8 cellular contexts compared by ENCODE assay signal in the genomic region with DNA sequence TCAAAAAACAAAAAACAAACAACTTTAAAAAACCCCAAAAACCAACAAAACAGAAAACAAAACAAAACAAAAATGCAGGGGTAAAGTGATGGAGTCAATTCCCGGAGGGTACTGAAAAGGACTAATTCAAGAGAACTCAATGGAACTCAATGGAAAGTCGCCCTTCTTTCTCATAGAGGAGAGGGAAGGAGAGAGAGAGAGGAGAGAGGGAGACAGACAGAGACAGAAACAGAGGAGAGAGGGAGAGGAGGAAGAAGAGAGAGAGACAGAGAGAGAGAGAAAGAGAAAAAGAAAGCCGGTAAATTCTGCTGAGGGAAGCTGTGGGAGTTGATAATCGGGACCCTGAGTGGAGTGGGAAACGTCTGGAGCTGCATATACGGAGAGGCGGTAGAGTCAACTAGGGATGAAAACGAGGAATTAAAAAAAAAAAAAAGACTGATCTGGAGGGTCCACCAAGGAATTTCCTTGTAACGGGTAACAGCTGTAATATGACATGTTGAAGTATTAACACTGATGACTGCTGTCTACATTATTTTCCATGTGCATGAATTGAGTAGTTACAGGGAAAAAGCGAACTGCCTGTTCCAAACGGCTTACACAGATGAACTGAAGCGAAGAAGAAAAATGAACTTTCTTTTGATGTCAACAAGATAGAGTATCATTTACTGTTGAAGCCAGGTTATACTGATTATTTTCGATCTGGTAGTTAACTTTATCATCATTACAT. TPM values are rescaled to one million over a fixed set of nuclear protein-coding genes. Genes with fewer than 3 reads are reported as not detected.
A peak's percentile ranks its signal among the peaks of the same experiment; 100 is the strongest.
DNase-seq lines count a peak whose midpoint lies in the region; ATAC-seq and TF ChIP-seq lines count a peak whose summit lies in the region.

No MANE protein-coding gene starts in this region.

- H3K36me3 ChIP-seq in esophagus muscularis mucosa (no peaks in the 10 kb centered on the region), trophoblast cell (ENCODE audit: control insufficient read depth in 1 of 2, insufficient read depth in 2 of 2, low read length in 2 of 2) (no peaks in the 10 kb centered on the region)

- H2AFZ ChIP-seq in trophoblast cell (ENCODE audit: insufficient read depth, low read length, poor library complexity) = no peak overlapping the region

- intact Hi-C loops in esophagus muscularis mucosa (cut with DNase I) = no loop called here

- no peak overlapping the region for H3K18ac ChIP-seq in trophoblast cell (ENCODE audit: low read length)

- peak overlapping the region; percentile 58 to 63 (median 60) for H3K4me3 ChIP-seq in esophagus muscularis mucosa
- no peak overlapping the region for H3K4me3 ChIP-seq in trophoblast cell (ENCODE audit: low read depth, low read length)

- no peaks in the 10 kb centered on the region for H3K27me3 ChIP-seq in esophagus muscularis mucosa
- H3K27me3 ChIP-seq in trophoblast cell (ENCODE audit: insufficient read depth, low read length) = no peaks in the 10 kb centered on the region

- no peak overlapping the region for H4K8ac ChIP-seq in trophoblast cell (ENCODE audit: low read depth, low read length)

- no peak for TF ChIP-seq CTCF in esophagus muscularis mucosa (IDR thresholded peaks at IDR 0.05)

- no peak overlapping the region for H3K14ac ChIP-seq in trophoblast cell (ENCODE audit: low read length)

- no peak for ATAC-seq in HG03139 (IDR thresholded peaks at IDR 0.05; ENCODE audit: unreplicated experiment)
- no peak for ATAC-seq in HG03175 (IDR thresholded peaks at IDR 0.05; ENCODE audit: unreplicated experiment)

- POLR2A ChIA-PET in HEK293T (lab: Yijun Ruan, JAX) = interaction anchor here (1.8 to 3.1 kb wide), 2 partner anchors 10 to 146 kb away, joined by 11 to 15 read pairs; a partner anchor contains a TSS

- TF ChIP-seq EP300 in esophagus muscularis mucosa (IDR thresholded peaks at IDR 0.05) = no peak

- no peak overlapping the region for H3K9ac ChIP-seq in trophoblast cell (ENCODE audit: low read length)

- no peak overlapping the region for H3K4ac ChIP-seq in trophoblast cell (ENCODE audit: low read depth, low read length)

- H2BK12ac ChIP-seq in trophoblast cell (ENCODE audit: low read length) = no peak overlapping the region

- H3K79me1 ChIP-seq in trophoblast cell (ENCODE audit: low read length) = peaks cover 11% of the 10 kb centered on the region

- H3K27ac ChIP-seq in esophagus muscularis mucosa (replicated peaks in 1 of 4) = peak overlapping the region; percentile 86 to 94 (median 90)
- H3K27ac ChIP-seq in trophoblast cell (ENCODE audit: low read depth, low read length) = peak overlapping the region; percentile 89

- no peak overlapping the region for H4K12ac ChIP-seq in trophoblast cell (ENCODE audit: low read depth, low read length)

- no peak for TF ChIP-seq POLR2A in esophagus muscularis mucosa (IDR thresholded peaks at IDR 0.05; ENCODE audit: low read depth)

- no peaks in the 10 kb centered on the region for H3K9me3 ChIP-seq in esophagus muscularis mucosa
- no peaks in the 10 kb centered on the region for H3K9me3 ChIP-seq in trophoblast cell (ENCODE audit: insufficient read depth, low read depth, low read length)

- H2AK5ac ChIP-seq in trophoblast cell (ENCODE audit: low read length) = no peak overlapping the region

- DNase-seq in DMS53 (lab: John Stamatoyannopoulos, UW) (peak; percentile 61), NCI-H69 (lab: John Stamatoyannopoulos, UW) (peak; percentile 60), esophagus muscularis mucosa (ENCODE audit: extremely low spot score) (no peak), trophoblast cell (no peak), mucosa of gallbladder (ENCODE audit: low spot score) (no peak), HEK293T (ENCODE audit: extremely low spot score) (no peak)

- no peak overlapping the region for H3K23ac ChIP-seq in trophoblast cell (ENCODE audit: low read length)

- no peak overlapping the region for H2BK120ac ChIP-seq in trophoblast cell (ENCODE audit: insufficient read depth, low read length, poor library complexity)

- CTCF ChIA-PET in HEK293T (lab: Yijun Ruan, JAX) = interaction anchor here (0.6 to 1.4 kb wide), 2 partner anchors 116 to 123 kb away, joined by 3 to 8 read pairs; no protein-coding TSS in a partner anchor

- peaks cover 4% of the 10 kb centered on the region for H3K79me2 ChIP-seq in trophoblast cell (ENCODE audit: control insufficient read depth, insufficient read depth, low read length, poor library complexity)

- 12% methylated on average over 13 of the region's 13 CpGs for WGBS in esophagus muscularis mucosa
- WGBS in trophoblast cell (ENCODE audit: extremely low coverage, insufficient coverage, insufficient read length) = no CpG with 5 or more reads among the region's 13 CpGs

- H3K4me1 ChIP-seq in esophagus muscularis mucosa = peaks cover 27 to 58% (median 45%) of the 10 kb centered on the region in 4 donors
- peaks cover 6 to 11% of the 10 kb centered on the region in 2 experiments for H3K4me1 ChIP-seq in trophoblast cell (ENCODE audit: control insufficient read depth in 1 of 2, insufficient read depth in 2 of 2, low read length in 2 of 2)

- H3K4me2 ChIP-seq in trophoblast cell (ENCODE audit: low read length) = peak overlapping the region; percentile 64

- H2BK5ac ChIP-seq in trophoblast cell (ENCODE audit: low read depth, low read length, poor library complexity) = no peak overlapping the region

- H4K91ac ChIP-seq in trophoblast cell (ENCODE audit: low read depth, low read length) = no peak overlapping the region

TF ChIP-seq in HEK293T, 16 proteins besides CTCF, POLR2A, EP300 and RAD21:
- TF ChIP-seq NFRKB (IDR thresholded peaks at IDR 0.05) (no peak), ELF4 (IDR thresholded peaks at IDR 0.05) (no peak), L3MBTL2 (conservative IDR thresholded peaks at IDR 0.05) (no peak), SUZ12 (IDR thresholded peaks at IDR 0.05) (no peak), TARDBP (IDR thresholded peaks at IDR 0.05) (no peak), ARNT (IDR thresholded peaks at IDR 0.05) (no peak), BHLHE40 (IDR thresholded peaks at IDR 0.05; ENCODE audit: borderline replicate concordance) (no peak), LEF1 (IDR thresholded peaks at IDR 0.05; ENCODE audit: borderline replicate concordance) (no peak), SP1 (IDR thresholded peaks at IDR 0.05) (no peak), HDGF (IDR thresholded peaks at IDR 0.05; ENCODE audit: borderline replicate concordance) (no peak), FOXM1 (IDR thresholded peaks at IDR 0.05; ENCODE audit: borderline replicate concordance) (no peak), ZNF384 (IDR thresholded peaks at IDR 0.05) (no peak), FOXA1 (IDR thresholded peaks at IDR 0.05) (no peak)
TF ChIP-seq in HEK293T: peak in this region for 0.

RNA-seq across cellular contexts. Expression of a gene that starts 1.0 kb away (rescaled TPM):
- total RNA-seq in esophagus muscularis mucosa (1 to 10 TPM; 4.3 to 7.1 (median 5.9) TPM), mucosa of gallbladder (3.9 TPM)
- 2.1 and 3.1 TPM in 2 replicates for polyA plus RNA-seq in trophoblast cell (2013)

RNA-seq across cellular contexts. Expression of a gene that starts 4.6 kb away (rescaled TPM):
- total RNA-seq in esophagus muscularis mucosa (10 to 100 TPM in 3 of 4 donors, 1 to 10 TPM in 1; 9.1 to 20.3 (median 16.9) TPM), mucosa of gallbladder (16.5 TPM)
- 26.8 and 30.1 TPM in 2 replicates for polyA plus RNA-seq in trophoblast cell (2013)

RNA-seq across cellular contexts. Expression of a gene that starts 17.2 kb away (rescaled TPM):
- total RNA-seq in esophagus muscularis mucosa (10 to 100 TPM; 24.5 to 40.7 (median 32.9) TPM), mucosa of gallbladder (33.2 TPM)
- 5.1 and 5.8 TPM in 2 replicates for polyA plus RNA-seq in trophoblast cell (2013)

RNA-seq across cellular contexts. Expression of a gene that starts 58.4 kb away (rescaled TPM):
- 100 to 1,000 TPM in 1 of 4 donors, 10 to 100 TPM in 3; 52.3 to 111 (median 79.0) TPM for total RNA-seq in esophagus muscularis mucosa
- 16.5 and 17.4 TPM in 2 replicates for polyA plus RNA-seq in trophoblast cell (2013)
- total RNA-seq in mucosa of gallbladder = 119 TPM

Comparison
In these comparisons a context has a peak if more than half of its experiments do, and no peak if none do; other contexts are left out.
1. DNase-seq: peak in DMS53 (single experiment) and NCI-H69 (single experiment); none in esophagus muscularis mucosa (single experiment), trophoblast cell (0 of 2), mucosa of gallbladder (single experiment) and HEK293T (single experiment).